ENCODE assay signal across 1 cellular context in the genomic region with DNA sequence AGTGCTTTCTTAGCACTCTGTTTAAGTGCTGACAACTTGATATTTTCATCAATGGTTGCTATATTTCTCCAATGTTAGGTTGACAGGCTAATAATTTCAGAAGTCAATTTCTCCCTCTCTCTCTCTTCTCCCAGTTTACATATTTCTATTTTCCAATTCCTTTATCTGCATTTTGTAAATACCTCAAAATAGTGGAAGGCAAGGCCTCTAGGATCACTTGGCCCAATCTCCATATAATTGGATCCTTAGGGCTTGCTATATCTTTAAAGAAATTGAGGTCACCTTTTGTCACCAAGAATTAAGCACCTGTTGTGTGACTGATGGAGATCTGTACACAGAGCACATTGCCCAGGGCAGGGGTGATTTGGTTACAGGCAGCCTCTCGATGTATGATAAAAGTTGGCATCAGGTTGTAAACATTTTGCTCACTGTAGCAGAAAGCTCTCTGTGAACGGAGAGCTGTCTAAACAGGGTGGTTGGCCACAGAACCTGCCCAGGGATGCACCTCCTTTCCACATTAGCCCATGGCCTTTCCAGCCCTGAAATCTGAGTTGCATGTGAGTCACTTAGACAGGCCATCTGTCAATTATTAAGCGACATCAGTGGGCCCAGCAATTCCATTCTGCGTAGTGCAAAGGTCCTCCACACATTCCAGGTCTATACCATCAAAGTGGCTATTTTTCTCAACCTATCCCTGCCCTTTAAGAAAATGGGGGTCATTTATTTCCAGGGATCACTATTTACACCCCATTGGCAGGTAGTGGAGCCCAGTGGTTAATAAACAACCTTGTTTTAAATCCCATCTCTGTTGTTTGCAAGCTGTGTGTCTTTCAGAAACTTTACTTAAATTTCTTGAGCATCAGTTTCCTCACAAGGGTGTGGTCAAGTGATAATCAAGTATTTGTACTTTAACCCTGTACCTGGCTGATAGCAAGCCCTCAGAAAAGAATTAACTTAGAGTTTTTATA.
TF ChIP-seq lines count a peak whose summit lies in the region.

No MANE protein-coding gene starts in this region.

TF ChIP-seq in HepG2, 621 proteins besides CTCF, POLR2A, EP300 and RAD21 (continued from another document and continues in another):
- TF ChIP-seq ZNF260 (CRISPR knock-in tag; IDR thresholded peaks at IDR 0.05; ENCODE audit: borderline replicate concordance, low read depth) (no peak), ZBTB20 (CRISPR knock-in tag; IDR thresholded peaks at IDR 0.05; ENCODE audit: borderline replicate concordance, low read depth) (peak; percentile 100), ZNF790 (CRISPR knock-in tag; IDR thresholded peaks at IDR 0.05; ENCODE audit: borderline replicate concordance) (no peak), MIER2 (CRISPR knock-in tag; IDR thresholded peaks at IDR 0.05) (no peak), HHEX (CRISPR knock-in tag; IDR thresholded peaks at IDR 0.05) (no peak), RFXANK (CRISPR knock-in tag; IDR thresholded peaks at IDR 0.05) (peak; percentile 94), ZBED4 (CRISPR knock-in tag; IDR thresholded peaks at IDR 0.05; ENCODE audit: borderline replicate concordance) (peak; percentile 65; the same call in 1 of the 2 replicates), GABPA (IDR thresholded peaks at IDR 0.05; ENCODE audit: low read depth, low read length) (no peak), GABPA (CRISPR knock-in tag; IDR thresholded peaks at IDR 0.05; ENCODE audit: low read depth) (peak; percentile 35), CEBPG (CRISPR knock-in tag; IDR thresholded peaks at IDR 0.05) (peak; percentile 68), ZNF44 (CRISPR knock-in tag; IDR thresholded peaks at IDR 0.05) (0 out of 2 replicates have a peak, but pooled peaks have one; percentile 44), TCF7 (IDR thresholded peaks at IDR 0.05; ENCODE audit: low read depth) (peak; percentile 82), ZNF124 (CRISPR knock-in tag; IDR thresholded peaks at IDR 0.05) (peak; percentile 8; the same call in 1 of the 2 replicates), ZNF660 (CRISPR knock-in tag; IDR thresholded peaks at IDR 0.05; ENCODE audit: borderline replicate concordance, low read depth) (no peak), ZNF672 (CRISPR knock-in tag; IDR thresholded peaks at IDR 0.05) (no peak), CHD2 (IDR thresholded peaks at IDR 0.05; ENCODE audit: low read depth, low read length) (no peak), NKX3-1 (CRISPR knock-in tag; IDR thresholded peaks at IDR 0.05) (0 out of 2 replicates have a peak, but pooled peaks have one; percentile 25), RELA (CRISPR knock-in tag; IDR thresholded peaks at IDR 0.05) (no peak), MYC (CRISPR knock-in tag; IDR thresholded peaks at IDR 0.05; ENCODE audit: borderline replicate concordance) (peak; percentile 62; the same call in 1 of the 2 replicates), TFDP2 (CRISPR knock-in tag; IDR thresholded peaks at IDR 0.05) (no peak), MXD4 (CRISPR knock-in tag; IDR thresholded peaks at IDR 0.05) (peak; percentile 49; the same call in 1 of the 2 replicates), ZNF713 (CRISPR knock-in tag; IDR thresholded peaks at IDR 0.05) (no peak), RXRA (CRISPR knock-in tag; IDR thresholded peaks at IDR 0.05) (peak; percentile 72; the same call in 1 of the 2 replicates), TGIF2 (CRISPR knock-in tag; IDR thresholded peaks at IDR 0.05) (peak; percentile 74; the same call in 1 of the 2 replicates), NFE2 (CRISPR knock-in tag; IDR thresholded peaks at IDR 0.05) (no peak), ZXDC (CRISPR knock-in tag; IDR thresholded peaks at IDR 0.05) (no peak), ZFP1 (CRISPR knock-in tag; IDR thresholded peaks at IDR 0.05) (no peak), ZSCAN25 (CRISPR knock-in tag; IDR thresholded peaks at IDR 0.05) (peak; percentile 53; the same call in 1 of the 2 replicates), HIC2 (CRISPR knock-in tag; IDR thresholded peaks at IDR 0.05; ENCODE audit: low read depth) (peak; percentile 77; the same call in 1 of the 2 replicates), ZNF781 (CRISPR knock-in tag; IDR thresholded peaks at IDR 0.05; ENCODE audit: borderline replicate concordance, not compliant biosample characterization) (peak; percentile 86), ZNF775 (CRISPR knock-in tag; IDR thresholded peaks at IDR 0.05; ENCODE audit: borderline replicate concordance) (no peak), SKI (IDR thresholded peaks at IDR 0.05; ENCODE audit: partially characterized antibody) (peak; percentile 64), TARDBP (CRISPR knock-in tag; IDR thresholded peaks at IDR 0.05) (peak; percentile 87), ISX (CRISPR knock-in tag; conservative IDR thresholded peaks at IDR 0.05) (no peak), ZNF761 (CRISPR knock-in tag; conservative IDR thresholded peaks at IDR 0.05) (no peak), ZFX (CRISPR knock-in tag; IDR thresholded peaks at IDR 0.05; ENCODE audit: low read depth) (peak; percentile 81), RFX3 (CRISPR knock-in tag; IDR thresholded peaks at IDR 0.05) (no peak), ZMYM2 (CRISPR knock-in tag; IDR thresholded peaks at IDR 0.05) (peak; percentile 80), ZNF253 (CRISPR knock-in tag; IDR thresholded peaks at IDR 0.05; ENCODE audit: borderline replicate concordance) (no peak)
- TF ChIP-seq, protein P1, sequence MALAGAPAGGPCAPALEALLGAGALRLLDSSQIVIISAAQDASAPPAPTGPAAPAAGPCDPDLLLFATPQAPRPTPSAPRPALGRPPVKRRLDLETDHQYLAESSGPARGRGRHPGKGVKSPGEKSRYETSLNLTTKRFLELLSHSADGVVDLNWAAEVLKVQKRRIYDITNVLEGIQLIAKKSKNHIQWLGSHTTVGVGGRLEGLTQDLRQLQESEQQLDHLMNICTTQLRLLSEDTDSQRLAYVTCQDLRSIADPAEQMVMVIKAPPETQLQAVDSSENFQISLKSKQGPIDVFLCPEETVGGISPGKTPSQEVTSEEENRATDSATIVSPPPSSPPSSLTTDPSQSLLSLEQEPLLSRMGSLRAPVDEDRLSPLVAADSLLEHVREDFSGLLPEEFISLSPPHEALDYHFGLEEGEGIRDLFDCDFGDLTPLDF (CRISPR knock-in tag; IDR thresholded peaks at IDR 0.05): no peak
- TF ChIP-seq, protein P2, sequence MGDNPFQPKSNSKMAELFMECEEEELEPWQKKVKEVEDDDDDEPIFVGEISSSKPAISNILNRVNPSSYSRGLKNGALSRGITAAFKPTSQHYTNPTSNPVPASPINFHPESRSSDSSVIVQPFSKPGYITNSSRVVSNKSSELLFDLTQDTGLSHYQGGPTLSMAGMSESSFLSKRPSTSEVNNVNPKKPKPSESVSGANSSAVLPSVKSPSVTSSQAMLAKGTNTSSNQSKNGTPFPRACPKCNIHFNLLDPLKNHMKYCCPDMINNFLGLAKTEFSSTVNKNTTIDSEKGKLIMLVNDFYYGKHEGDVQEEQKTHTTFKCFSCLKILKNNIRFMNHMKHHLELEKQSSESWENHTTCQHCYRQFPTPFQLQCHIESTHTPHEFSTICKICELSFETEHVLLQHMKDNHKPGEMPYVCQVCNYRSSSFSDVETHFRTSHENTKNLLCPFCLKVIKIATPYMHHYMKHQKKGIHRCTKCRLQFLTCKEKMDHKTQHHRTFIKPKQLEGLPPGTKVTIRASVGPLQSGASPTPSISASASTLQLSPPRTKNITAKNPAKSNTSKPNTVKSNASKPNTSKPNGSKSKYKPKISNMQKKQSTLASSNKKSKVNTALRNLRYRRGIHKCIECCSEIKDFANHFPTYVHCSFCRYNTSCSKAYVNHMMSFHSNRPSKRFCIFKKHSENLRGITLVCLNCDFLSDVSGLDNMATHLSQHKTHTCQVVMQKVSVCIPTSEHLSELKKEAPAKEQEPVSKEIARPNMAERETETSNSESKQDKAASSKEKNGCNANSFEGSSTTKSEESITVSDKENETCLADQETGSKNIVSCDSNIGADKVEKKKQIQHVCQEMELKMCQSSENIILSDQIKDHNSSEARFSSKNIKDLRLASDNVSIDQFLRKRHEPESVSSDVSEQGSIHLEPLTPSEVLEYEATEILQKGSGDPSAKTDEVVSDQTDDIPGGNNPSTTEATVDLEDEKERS (CRISPR knock-in tag; IDR thresholded peaks at IDR 0.05): 0 out of 2 replicates have a peak, but pooled peaks have one; percentile 32
- TF ChIP-seq, protein P3, sequence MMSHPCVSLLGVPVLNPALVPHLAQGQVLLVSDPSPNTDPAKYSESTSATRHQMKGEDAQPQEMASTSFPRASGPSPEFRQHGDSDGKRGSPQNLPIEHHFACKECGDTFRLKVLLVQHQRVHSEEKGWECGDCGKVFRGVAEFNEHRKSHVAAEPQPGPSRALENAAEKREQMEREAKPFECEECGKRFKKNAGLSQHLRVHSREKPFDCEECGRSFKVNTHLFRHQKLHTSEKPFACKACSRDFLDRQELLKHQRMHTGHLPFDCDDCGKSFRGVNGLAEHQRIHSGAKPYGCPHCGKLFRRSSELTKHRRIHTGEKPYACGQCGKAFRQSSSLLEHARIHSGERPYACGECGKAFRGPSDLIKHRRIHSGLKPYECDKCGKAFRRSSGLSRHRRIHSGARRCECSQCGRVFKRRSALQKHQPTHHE (CRISPR knock-in tag; IDR thresholded peaks at IDR 0.05; ENCODE audit: borderline replicate concordance): peak; percentile 81; the same call in 1 of the 2 replicates
- TF ChIP-seq, protein P4, sequence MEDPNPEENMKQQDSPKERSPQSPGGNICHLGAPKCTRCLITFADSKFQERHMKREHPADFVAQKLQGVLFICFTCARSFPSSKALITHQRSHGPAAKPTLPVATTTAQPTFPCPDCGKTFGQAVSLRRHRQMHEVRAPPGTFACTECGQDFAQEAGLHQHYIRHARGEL (CRISPR knock-in tag; IDR thresholded peaks at IDR 0.05): no peak
- TF ChIP-seq, protein P5, sequence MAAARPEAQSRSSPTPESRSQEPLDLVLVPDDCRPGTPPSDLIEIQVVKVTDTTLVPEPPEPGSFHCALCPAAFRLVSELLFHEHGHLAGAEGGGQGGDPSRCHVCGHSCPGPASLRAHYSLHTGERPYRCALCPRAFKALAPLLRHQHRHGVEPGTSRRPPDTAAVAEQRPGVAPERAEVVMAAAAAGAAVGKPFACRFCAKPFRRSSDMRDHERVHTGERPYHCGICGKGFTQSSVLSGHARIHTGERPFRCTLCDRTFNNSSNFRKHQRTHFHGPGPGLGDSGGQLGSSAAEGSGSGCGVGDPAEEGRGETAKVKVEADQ (CRISPR knock-in tag; IDR thresholded peaks at IDR 0.05; ENCODE audit: borderline replicate concordance): peak; percentile 91
